Comparison of ENCODE assay signal across 27 cellular contexts in the genomic region with DNA sequence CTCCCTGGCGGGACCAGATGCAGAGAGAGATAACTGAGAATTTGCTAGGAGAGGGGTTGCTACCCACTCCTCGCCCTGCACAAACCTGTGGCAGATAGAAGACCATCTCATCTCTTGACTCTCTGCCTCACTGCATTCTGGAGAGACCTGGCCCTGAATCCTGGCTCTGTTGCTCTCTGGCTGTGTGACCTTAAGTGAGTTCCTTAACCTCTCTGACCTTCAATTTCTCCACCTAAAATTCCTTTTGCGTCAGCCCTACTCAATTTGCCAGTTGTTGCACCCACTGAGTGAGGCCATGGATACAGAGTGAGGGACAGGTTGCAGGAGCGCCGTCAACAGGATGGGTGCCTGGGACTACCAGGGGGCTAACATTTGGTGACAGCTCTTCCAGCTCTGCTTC. TPM values are rescaled to one million over a fixed set of nuclear protein-coding genes. Genes with fewer than 3 reads are reported as not detected.
DNase-seq lines count a peak whose midpoint lies in the region; ATAC-seq, FAIRE-seq and TF ChIP-seq lines count a peak whose summit lies in the region.
"Had no signal": no experiment of that assay in that cellular context is flagged by ENCODE, and none has a peak within 500 bp of the region (broad histone marks: within the 10 kb centered on the region; RNA-seq: fewer than 3 reads in every experiment).

No MANE protein-coding gene starts in this region.

- no peak overlapping the region for H2BK120ac ChIP-seq in H1 (replicated peaks; ENCODE audit: low read depth, low read length)

- no peak overlapping the region for H3K4ac ChIP-seq in H1 (replicated peaks; ENCODE audit: insufficient read length, low read depth, low read length)

- no peaks in the 10 kb centered on the region for H3K79me1 ChIP-seq in H1 (ENCODE audit: low read depth, low read length)

- FAIRE-seq in H1 (lab: Jason Lieb, UNC) = no peak
- FAIRE-seq: A549, GM12891, GM18507 had no signal

- no peak overlapping the region for H3K14ac ChIP-seq in H1 (ENCODE audit: insufficient read length)

- H3K36me3 ChIP-seq in left ventricle myocardium inferior (peaks cover 4% of the 10 kb centered on the region), H1 (ENCODE audit: control insufficient read depth in 2 of 4, insufficient read depth in 4 of 4, low read length in 3 of 4) (no peaks in the 10 kb centered on the region), psoas muscle (ENCODE audit: insufficient read depth in 1 of 2, low read depth in 1 of 2) (peaks cover 0 to 46% of the 10 kb centered on the region in 2 donors)
- H3K36me3 ChIP-seq: BE2C; BLaER1 treated with 17β-estradiol and CSF1 and Interleukin-3, amounts not matched to agents 10 nM and 100 nM had no signal

- H3K4me2 ChIP-seq in H1 (ENCODE audit: insufficient read depth in 1 of 2, low read depth in 2 of 2, low read length in 2 of 2) = no peak overlapping the region
- H3K4me2 ChIP-seq: A549; BLaER1 treated with 17β-estradiol and CSF1 and Interleukin-3, amounts not matched to agents 10 nM and 100 nM had no signal

- H2BK15ac ChIP-seq in H1 (ENCODE audit: low read length) = no peak overlapping the region

- H4K20me1 ChIP-seq in H1 (replicated peaks in 1 of 2; ENCODE audit: control insufficient read depth in 1 of 2, insufficient read depth in 2 of 2, low read length in 2 of 2) = no peaks in the 10 kb centered on the region
- H4K20me1 ChIP-seq: BLaER1 treated with 17β-estradiol and CSF1 and Interleukin-3, amounts not matched to agents 10 nM and 100 nM had no signal

- CTCF ChIA-PET in H1 (lab: Charles Lee; ENCODE audit: partially characterized antibody) = interaction anchor here (0.5 to 4.1 kb wide), 6 partner anchors 14 to 1924 kb away, joined by 3 to 15 read pairs (median 5); no protein-coding TSS in a partner anchor

- intact Hi-C loops in left ventricle myocardium inferior (cut with micrococcal nuclease) (no loop called here), left ventricle myocardium superior (cut with micrococcal nuclease) (no loop called here), psoas muscle (cut with DNase I) (loop anchor here (5.0 to 10.0 kb wide), 3 partner anchors 37 to 79 kb away; no protein-coding TSS in a partner anchor)

- H3K27me3 ChIP-seq in left ventricle myocardium inferior (ENCODE audit: low read depth) = no peaks in the 10 kb centered on the region
- no peaks in the 10 kb centered on the region for H3K27me3 ChIP-seq in H1 (replicated peaks in 1 of 4; ENCODE audit: control insufficient read depth in 3 of 4, extremely low read depth in 1 of 4, insufficient read depth in 3 of 4, low read length in 3 of 4)
- H3K27me3 ChIP-seq in psoas muscle (ENCODE audit: insufficient read depth in 3 of 3, low read length in 2 of 3) = no peaks in the 10 kb centered on the region
- H3K27me3 ChIP-seq: BE2C had no signal

- no peak overlapping the region for H2BK5ac ChIP-seq in H1 (ENCODE audit: low read depth, low read length)

- H3K27ac Mint-ChIP-seq in stimulated activated effector memory CD8-positive, alpha-beta T cell treated with anti-CD3 and anti-CD28 coated beads, Interleukin-12 subunit alpha, Interleukin-12 subunit beta, amount 100 ng/mL, for 72 hours = peak overlapping the region; percentile 75
- H3K27ac Mint-ChIP-seq: CD4-positive, alpha-beta memory T cell had no signal

- no peak overlapping the region for H3K56ac ChIP-seq in H1 (replicated peaks; ENCODE audit: insufficient read length, low read depth, low read length)

- peak overlapping the region; percentile 96 for H3K27ac ChIP-seq in left ventricle myocardium inferior (replicated peaks)
- no peak overlapping the region for H3K27ac ChIP-seq in H1 (ENCODE audit: low read depth, low read length)
- H3K27ac ChIP-seq in psoas muscle = peak overlapping the region; percentile 99
- H3K27ac ChIP-seq: A549; BLaER1 treated with 17β-estradiol and CSF1 and Interleukin-3, amounts not matched to agents 10 nM and 100 nM had no signal

- H3K4me1 ChIP-seq in left ventricle myocardium inferior (peaks cover 83% of the 10 kb centered on the region), H1 (replicated peaks in 1 of 4; ENCODE audit: control insufficient read depth in 3 of 4, insufficient read depth in 4 of 4, low read length in 3 of 4) (peaks cover 0 to 7% (median 2%) of the 10 kb centered on the region in 4 experiments; a peak in 3 of 7 replicates), psoas muscle (peaks cover 48% of the 10 kb centered on the region)
- H3K4me1 ChIP-seq: A549, BE2C had no signal

- no peak overlapping the region; the same call in 1 of the 2 replicates for H2BK20ac ChIP-seq in H1 (ENCODE audit: low read length)

- no peak overlapping the region for H4K5ac ChIP-seq in H1 (ENCODE audit: insufficient read length, low read depth, low read length)

- no peak overlapping the region for H2AK5ac ChIP-seq in H1 (ENCODE audit: low read depth, low read length)

- no peak overlapping the region for H3K9ac ChIP-seq in H1 (replicated peaks in 1 of 4; ENCODE audit: extremely low read depth in 1 of 4, low read depth in 3 of 4, low read length in 3 of 4)
- H3K9ac ChIP-seq: BLaER1 treated with 17β-estradiol and CSF1 and Interleukin-3, amounts not matched to agents 10 nM and 100 nM had no signal

- no peak overlapping the region for H2AFZ ChIP-seq in H1 (ENCODE audit: low read length)

- no peak overlapping the region for H3K4me3 Mint-ChIP-seq in stimulated activated effector memory CD8-positive, alpha-beta T cell treated with anti-CD3 and anti-CD28 coated beads, Interleukin-12 subunit alpha, Interleukin-12 subunit beta, amount 100 ng/mL, for 72 hours
- H3K4me3 Mint-ChIP-seq: CD14-positive monocyte; CD4-positive, alpha-beta memory T cell had no signal

- TF ChIP-seq EP300 in H1 (IDR thresholded peaks at IDR 0.05; ENCODE audit: borderline replicate concordance in 1 of 2, low read depth in 2 of 2, low read length in 2 of 2) = no peak

- no peak for ATAC-seq in left ventricle myocardium superior
- ATAC-seq in psoas muscle = no peak
- ATAC-seq in stimulated activated effector memory CD8-positive, alpha-beta T cell treated with anti-CD3 and anti-CD28 coated beads, Interleukin-12 subunit alpha, Interleukin-12 subunit beta, amount 100 ng/mL, for 72 hours = no peak
- ATAC-seq: A549 had no signal

- H3K9me3 Mint-ChIP-seq in stimulated activated effector memory CD8-positive, alpha-beta T cell treated with anti-CD3 and anti-CD28 coated beads, Interleukin-12 subunit alpha, Interleukin-12 subunit beta, amount 100 ng/mL, for 72 hours = no peaks in the 10 kb centered on the region
- H3K9me3 Mint-ChIP-seq: CD4-positive, alpha-beta memory T cell had no signal

- H2BK12ac ChIP-seq in H1 (ENCODE audit: low read depth, low read length) = no peak overlapping the region

- TF ChIP-seq POLR2A in H1 (IDR thresholded peaks at IDR 0.05; ENCODE audit: control extremely low read depth in 1 of 2, low read depth in 2 of 2, low read length in 2 of 2) = no peak

- no peak overlapping the region for H4K91ac ChIP-seq in H1 (replicated peaks; ENCODE audit: insufficient read length, low read length)

- WGBS in H1 (ENCODE audit: extremely low coverage in 1 of 2, insufficient coverage in 1 of 2, insufficient read length in 1 of 2, insufficient replicate concordance in 2 of 2, low coverage in 1 of 2, low lambda C conversion rate in 2 of 2, missing lambda C conversion rate in 1 of 2), 2 experiments = 97% methylated on average over 5 of the region's 5 CpGs; no CpG with 5 or more reads in 1 of the 2 experiments
- 77 to 83% (median 83%) methylated on average over 5 of the region's 5 CpGs for WGBS in psoas muscle, 3 donors

- no peaks in the 10 kb centered on the region for H3K23me2 ChIP-seq in H1 (ENCODE audit: low read depth, low read length)

- DNase-seq in left ventricle myocardium inferior = no peak
- DNase-seq in left ventricle myocardium superior = no peak
- no peak for DNase-seq in H1 (ENCODE audit: low read depth in 1 of 2, low spot score in 2 of 2)
- DNase-seq in psoas muscle = no peak
- DNase-seq in stimulated activated effector memory CD8-positive, alpha-beta T cell treated with anti-CD3 and anti-CD28 coated beads, Interleukin-12 subunit alpha, Interleukin-12 subunit beta, amount 100 ng/mL, for 72 hours (ENCODE audit: low spot score in 2 of 2) = no peak
- DNase-seq in CD1c-positive myeloid dendritic cell (ENCODE audit: extremely low spot score) = no peak
- no peak for DNase-seq in HuH-7.5 (ENCODE audit: low spot score)
- DNase-seq: 8988T; ACHN; AML-193; BE2C; Calu3; CD4-positive, alpha-beta memory T cell; COR-L47; DMS53; DMS79 treated with DMSO at 0.1 percent for 48 hours; GF-D8; GOT3; H7; HCEC 1CT had no signal

- TF ChIP-seq CTCF in left ventricle myocardium inferior (IDR thresholded peaks at IDR 0.05; ENCODE audit: borderline replicate concordance) (no peak), H1 (IDR thresholded peaks at IDR 0.05; ENCODE audit: control extremely low read depth in 1 of 3, insufficient read depth in 1 of 3, low read depth in 1 of 3, low read length in 3 of 3) (no peak), psoas muscle (IDR thresholded peaks at IDR 0.05) (no peak)

- H3K9me3 ChIP-seq in left ventricle myocardium inferior (replicated peaks) (no peaks in the 10 kb centered on the region), H1 (ENCODE audit: insufficient read depth in 2 of 2, low read depth in 1 of 2, low read length in 1 of 2) (no peaks in the 10 kb centered on the region), psoas muscle (no peaks in the 10 kb centered on the region)
- H3K9me3 ChIP-seq: A549, BE2C had no signal

- no peaks in the 10 kb centered on the region for H3K79me2 ChIP-seq in H1 (ENCODE audit: control insufficient read depth in 1 of 2, insufficient read depth in 2 of 2, low read length in 2 of 2)

- no peak overlapping the region for H3K18ac ChIP-seq in H1 (ENCODE audit: extremely low read depth, low read length)

- no peak for TF ChIP-seq RAD21 in H1 (IDR thresholded peaks at IDR 0.05 in 1 of 2, conservative IDR thresholded peaks at IDR 0.05 in 1 of 2; ENCODE audit: low read depth in 2 of 2, low read length in 2 of 2)

- POLR2A ChIA-PET in H1 (lab: Charles Lee; ENCODE audit: partially characterized antibody) = no interaction called here

- H3K36me3 Mint-ChIP-seq in stimulated activated effector memory CD8-positive, alpha-beta T cell treated with anti-CD3 and anti-CD28 coated beads, Interleukin-12 subunit alpha, Interleukin-12 subunit beta, amount 100 ng/mL, for 72 hours = no peaks in the 10 kb centered on the region
- H3K36me3 Mint-ChIP-seq: CD14-positive monocyte; CD4-positive, alpha-beta memory T cell had no signal

- no peak overlapping the region for H3K23ac ChIP-seq in H1 (ENCODE audit: insufficient read length)

- H3K4me1 Mint-ChIP-seq in stimulated activated effector memory CD8-positive, alpha-beta T cell treated with anti-CD3 and anti-CD28 coated beads, Interleukin-12 subunit alpha, Interleukin-12 subunit beta, amount 100 ng/mL, for 72 hours = peaks cover 18% of the 10 kb centered on the region

- H4K8ac ChIP-seq in H1 (ENCODE audit: extremely low read depth, insufficient read depth, low read length) = no peak overlapping the region

- peak overlapping the region; percentile 73 for H3K4me3 ChIP-seq in left ventricle myocardium inferior
- H3K4me3 ChIP-seq in H1 (ENCODE audit: extremely low read depth in 1 of 4, insufficient read depth in 2 of 4, low read depth in 3 of 4, low read length in 4 of 4) = no peak overlapping the region
- peak overlapping the region; percentile 17 for H3K4me3 ChIP-seq in psoas muscle
- H3K4me3 ChIP-seq: A549; BLaER1 treated with 17β-estradiol and CSF1 and Interleukin-3, amounts not matched to agents 10 nM and 100 nM had no signal

RNA-seq across cellular contexts. Expression of gene C10orf71, which starts 5.2 kb away (rescaled TPM):
- total RNA-seq in left ventricle myocardium inferior = 136 TPM
- 126 TPM for total RNA-seq in left ventricle myocardium superior
- total RNA-seq in H1 (2021; fragmentation: NEBNext Ultra II Directional; extraction: Animal tissue kit (Norgen Biotek cat#: 25700)) = not detected in 2 replicates
- polyA plus RNA-seq in H1 (2011; rRNA removed) = not detected in 2 replicates
- polyA plus RNA-seq in H1 (2011; cell fraction: cytosol; rRNA removed) = not detected
- polyA plus RNA-seq in H1 (2011; cell fraction: nucleus; rRNA removed) = not detected
- not detected in 4 replicates for polyA plus RNA-seq in H1 (2012, experiment 1 of 2)
- not detected for polyA plus RNA-seq in H1 (2012, experiment 2 of 2)
- polyA plus RNA-seq in H1 (2013, experiment 1 of 2) = not detected
- polyA plus RNA-seq in H1 (2013, experiment 2 of 2) = not detected
- polyA minus RNA-seq in H1 (2011; rRNA and poly(A)+ RNA removed) = not detected in 2 replicates
- not detected for polyA minus RNA-seq in H1 (2011; cell fraction: cytosol; rRNA and poly(A)+ RNA removed)
- not detected for polyA minus RNA-seq in H1 (2011; cell fraction: nucleus; rRNA and poly(A)+ RNA removed)
- 100 to 1,000 TPM in 3 of 4 donors, 10 to 100 TPM in 1; 83.8 to 356 (median 128) TPM for total RNA-seq in psoas muscle
- 10 to 100 TPM in 2 of 3 donors, 1 to 10 TPM in 1; 4.2 to 30.9 (median 24.7) TPM for polyA plus RNA-seq in psoas muscle
- total RNA-seq: Calu3; CD4-positive, alpha-beta memory T cell; Daoy; G401; H7 had no signal
- polyA plus RNA-seq: A549; CD14-positive monocyte; CD4-positive, alpha-beta memory T cell had no signal

Comparison
In these comparisons a context has a peak if more than half of its experiments do, and no peak if none do; other contexts are left out.
1. H3K4me3 ChIP-seq: peak in left ventricle myocardium inferior (single experiment) and psoas muscle (single experiment); none in H1 (0 of 4).
2. RNA of gene C10orf71, which starts 5.2 kb away (total RNA-seq): 83.8 to 356 TPM in psoas muscle, 136 TPM in left ventricle myocardium inferior (single experiment) and 126 TPM in left ventricle myocardium superior (single experiment); not detected in H1; every median in the first group is over 10 times any median in the second.
3. intact Hi-C loops: an anchor here in psoas muscle (5.0 to 10.0 kb wide); none called in left ventricle myocardium inferior and left ventricle myocardium superior.